ENCODE assay signal across 31 cellular contexts in the genomic region with DNA sequence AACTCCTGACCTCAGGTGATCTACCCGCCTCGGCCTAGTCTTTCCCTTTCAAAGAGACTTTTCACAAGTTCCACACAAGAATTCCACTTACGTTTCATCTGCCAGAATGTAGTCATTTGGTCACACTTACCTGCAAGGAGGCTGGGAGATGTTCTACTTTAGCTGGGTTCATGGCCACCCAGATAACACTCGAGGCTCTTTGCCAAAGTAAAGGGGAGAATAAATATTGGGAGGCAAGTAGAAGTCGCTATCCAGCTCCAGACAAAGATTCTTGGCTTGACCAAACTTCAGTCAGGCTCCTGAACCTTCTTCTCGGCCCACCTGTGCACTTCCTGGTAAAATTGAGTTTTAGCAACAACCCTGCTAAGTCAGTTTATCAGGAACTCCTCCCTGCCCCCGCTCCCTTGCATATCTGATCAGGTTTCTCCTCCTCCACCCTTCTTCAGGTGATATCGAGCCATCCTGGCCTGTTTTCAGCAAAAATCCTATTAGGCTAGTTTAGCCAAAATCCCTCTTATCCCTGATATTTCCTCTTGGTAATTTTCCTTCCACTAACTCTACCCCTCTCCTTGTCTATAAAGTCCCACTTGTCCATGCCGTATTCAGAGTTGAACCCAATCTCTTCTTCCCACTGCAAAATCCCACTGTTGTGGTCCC.
"Had no signal": no experiment of that assay in that cellular context is flagged by ENCODE, and none has a peak within 500 bp of the region (broad histone marks: within the 10 kb centered on the region; RNA-seq: fewer than 3 reads in every experiment).

No MANE protein-coding gene starts in this region.

- H3K4me3 ChIP-seq: left lung, lower lobe of right lung, ovary, prostate gland, tibial nerve, uterus had no signal

- DNase-seq: hypothalamus; immature natural killer cell; kidney; left colon; left lung; lower lobe of right lung; mammary epithelial cell; mesenchymal stem cell; naive B cell; occipital lobe; ovary; posterior cingulate gyrus; retina; right cardiac atrium; small intestine; stimulated activated CD4-positive, alpha-beta T cell treated with anti-CD3 and anti-CD28 coated beads, Interleukin-1b, Interleukin-23, amount 100 ng/mL, for 48 hours; stimulated activated CD4-positive, alpha-beta T cell treated with anti-CD3 and anti-CD28 coated beads, Interleukin-2, amount 100 ng/mL, for 48 hours; stimulated activated CD4-positive, alpha-beta T cell treated with anti-CD3 and anti-CD28 coated beads, Interleukin-4, amount 100 ng/mL, for 4 hours; stimulated activated CD8-positive, alpha-beta memory T cell treated with anti-CD3 and anti-CD28 coated beads, Interleukin-4, amount 100 ng/mL, for 48 hours; stimulated activated naive CD4-positive, alpha-beta T cell treated with Interleukin-2 at 50 U/mL for 16 hours; stimulated activated naive CD8-positive, alpha-beta T cell treated with anti-CD3 and anti-CD28 coated beads, Interleukin-15, amount 100 ng/mL, for 72 hours; substantia nigra; uterus had no signal

- H3K4me1 Mint-ChIP-seq: immature natural killer cell; stimulated activated memory B cell treated with anti-CD40 and anti-IgM and Interleukin-4, amounts not matched to agents 10 μg/mL and 1 μg/mL and 100 μg/mL, for 72 hours; stimulated activated naive CD8-positive, alpha-beta T cell treated with anti-CD3 and anti-CD28 coated beads, Interleukin-15, amount 100 ng/mL, for 72 hours had no signal

- H3K36me3 ChIP-seq: left lung, lower lobe of right lung, neutrophil, ovary, prostate gland, tibial nerve, uterus had no signal

- ATAC-seq: left colon; left lung; lower lobe of right lung; natural killer cell treated with Interleukin-12 subunit alpha and Interleukin-12 subunit beta and Interleukin-15 and Interleukin-18, amount 100 ng/mL, for 72 hours; right cardiac atrium; sciatic nerve; stimulated activated memory B cell treated with anti-CD40 and anti-IgM and Interleukin-4, amounts not matched to agents 10 μg/mL and 1 μg/mL and 100 μg/mL, for 72 hours; stimulated activated naive CD8-positive, alpha-beta T cell treated with anti-CD3 and anti-CD28 coated beads, Interleukin-15, amount 100 ng/mL, for 72 hours had no signal

- H3K4me1 ChIP-seq: left lung, lower lobe of right lung, tibial nerve, uterus had no signal

- H3K4me3 Mint-ChIP-seq: immature natural killer cell; naive B cell; natural killer cell treated with Interleukin-12 subunit alpha and Interleukin-12 subunit beta and Interleukin-15 and Interleukin-18, amount 100 ng/mL, for 72 hours; neural crest cell; stimulated activated memory B cell treated with anti-CD40 and anti-IgM and Interleukin-4, amounts not matched to agents 10 μg/mL and 1 μg/mL and 100 μg/mL, for 72 hours; stimulated activated naive CD8-positive, alpha-beta T cell treated with anti-CD3 and anti-CD28 coated beads, Interleukin-15, amount 100 ng/mL, for 72 hours; type B pancreatic cell had no signal

- H3K27me3 ChIP-seq: left lung, neutrophil, ovary, tibial nerve, uterus had no signal

- H3K36me3 Mint-ChIP-seq: natural killer cell treated with Interleukin-12 subunit alpha and Interleukin-12 subunit beta and Interleukin-15 and Interleukin-18, amount 100 ng/mL, for 72 hours; stimulated activated memory B cell treated with anti-CD40 and anti-IgM and Interleukin-4, amounts not matched to agents 10 μg/mL and 1 μg/mL and 100 μg/mL, for 72 hours; type B pancreatic cell had no signal

- H3K9me3 ChIP-seq: lower lobe of right lung, neutrophil, ovary, prostate gland, uterus had no signal

- H3K27ac Mint-ChIP-seq: natural killer cell treated with Interleukin-12 subunit alpha and Interleukin-12 subunit beta and Interleukin-15 and Interleukin-18, amount 100 ng/mL, for 72 hours; stimulated activated memory B cell treated with anti-CD40 and anti-IgM and Interleukin-4, amounts not matched to agents 10 μg/mL and 1 μg/mL and 100 μg/mL, for 72 hours; stimulated activated naive CD8-positive, alpha-beta T cell treated with anti-CD3 and anti-CD28 coated beads, Interleukin-15, amount 100 ng/mL, for 72 hours; type B pancreatic cell had no signal

- H3K27me3 Mint-ChIP-seq: naive B cell; natural killer cell treated with Interleukin-12 subunit alpha and Interleukin-12 subunit beta and Interleukin-15 and Interleukin-18, amount 100 ng/mL, for 72 hours; stimulated activated memory B cell treated with anti-CD40 and anti-IgM and Interleukin-4, amounts not matched to agents 10 μg/mL and 1 μg/mL and 100 μg/mL, for 72 hours; stimulated activated naive CD8-positive, alpha-beta T cell treated with anti-CD3 and anti-CD28 coated beads, Interleukin-15, amount 100 ng/mL, for 72 hours had no signal

- H3K27ac ChIP-seq: left lung, lower lobe of right lung, neutrophil, ovary, prostate gland, tibial nerve, uterus had no signal

- H3K9me3 Mint-ChIP-seq: natural killer cell treated with Interleukin-12 subunit alpha and Interleukin-12 subunit beta and Interleukin-15 and Interleukin-18, amount 100 ng/mL, for 72 hours had no signal
